ENCODE assay signal across 1 cellular context in genomic region chr19:11236324-11237301, GRCh38.
TF ChIP-seq lines count a peak whose summit lies in the region.

No MANE protein-coding gene starts in this region.

TF ChIP-seq in HepG2, 621 proteins besides CTCF, POLR2A, EP300 and RAD21 (continued from another document and continues in another):
- TF ChIP-seq, protein P1, sequence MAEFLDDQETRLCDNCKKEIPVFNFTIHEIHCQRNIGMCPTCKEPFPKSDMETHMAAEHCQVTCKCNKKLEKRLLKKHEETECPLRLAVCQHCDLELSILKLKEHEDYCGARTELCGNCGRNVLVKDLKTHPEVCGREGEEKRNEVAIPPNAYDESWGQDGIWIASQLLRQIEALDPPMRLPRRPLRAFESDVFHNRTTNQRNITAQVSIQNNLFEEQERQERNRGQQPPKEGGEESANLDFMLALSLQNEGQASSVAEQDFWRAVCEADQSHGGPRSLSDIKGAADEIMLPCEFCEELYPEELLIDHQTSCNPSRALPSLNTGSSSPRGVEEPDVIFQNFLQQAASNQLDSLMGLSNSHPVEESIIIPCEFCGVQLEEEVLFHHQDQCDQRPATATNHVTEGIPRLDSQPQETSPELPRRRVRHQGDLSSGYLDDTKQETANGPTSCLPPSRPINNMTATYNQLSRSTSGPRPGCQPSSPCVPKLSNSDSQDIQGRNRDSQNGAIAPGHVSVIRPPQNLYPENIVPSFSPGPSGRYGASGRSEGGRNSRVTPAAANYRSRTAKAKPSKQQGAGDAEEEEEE (CRISPR knock-in tag; IDR thresholded peaks at IDR 0.05; ENCODE audit: borderline replicate concordance), result peak; percentile 46; the same call in 1 of the 2 replicates
- no peak; the same call in 1 of the 2 replicates for TF ChIP-seq ZNF235 (CRISPR knock-in tag; IDR thresholded peaks at IDR 0.05; ENCODE audit: borderline replicate concordance)
- TF ChIP-seq MLX (CRISPR knock-in tag; IDR thresholded peaks at IDR 0.05), result peak; percentile 91; the same call in 1 of the 2 replicates
- TF ChIP-seq ZNF264 (CRISPR knock-in tag; IDR thresholded peaks at IDR 0.05), result 0 out of 2 replicates have a peak, but pooled peaks have one; percentile 81
- TF ChIP-seq ZNF282 (IDR thresholded peaks at IDR 0.05; ENCODE audit: partially characterized antibody), result no peak
- TF ChIP-seq SP140L (CRISPR knock-in tag; IDR thresholded peaks at IDR 0.05; ENCODE audit: borderline replicate concordance), result no peak
- no peak for TF ChIP-seq THAP8 (CRISPR knock-in tag; IDR thresholded peaks at IDR 0.05; ENCODE audit: borderline replicate concordance)
- TF ChIP-seq ZNF652 (CRISPR knock-in tag; IDR thresholded peaks at IDR 0.05; ENCODE audit: borderline replicate concordance, low read depth), result no peak; the same call in 1 of the 2 replicates
- TF ChIP-seq, protein P2, sequence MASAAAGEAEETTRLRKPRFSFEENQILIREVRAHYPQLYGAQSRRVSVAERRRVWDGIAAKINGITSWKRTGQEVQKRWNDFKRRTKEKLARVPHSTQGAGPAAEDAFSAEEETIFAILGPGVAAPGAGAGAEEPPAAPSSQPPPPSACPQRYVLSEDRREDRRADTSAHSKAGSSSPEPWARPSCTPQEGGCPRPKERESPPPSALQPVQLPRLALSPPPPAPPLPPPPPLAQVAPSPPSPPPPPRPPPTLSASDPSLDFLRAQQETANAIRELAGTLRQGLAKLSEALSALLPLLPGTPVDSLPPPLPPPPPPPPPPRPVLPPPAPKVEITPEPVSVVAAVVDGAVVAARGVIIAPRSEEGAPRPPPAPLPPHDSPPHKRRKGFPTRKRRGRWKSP (CRISPR knock-in tag; IDR thresholded peaks at IDR 0.05), result no peak
- TF ChIP-seq CCAR2 (optimal IDR thresholded peaks at IDR 0.05; ENCODE audit: low read depth, low read length), result no peak
- 0 out of 2 replicates have a peak, but pooled peaks have one; percentile 86 for TF ChIP-seq ZNF383 (CRISPR knock-in tag; IDR thresholded peaks at IDR 0.05; ENCODE audit: borderline replicate concordance)
- TF ChIP-seq TFDP2 (CRISPR knock-in tag; IDR thresholded peaks at IDR 0.05), result no peak; the same call in 1 of the 2 replicates
- TF ChIP-seq, protein P3, sequence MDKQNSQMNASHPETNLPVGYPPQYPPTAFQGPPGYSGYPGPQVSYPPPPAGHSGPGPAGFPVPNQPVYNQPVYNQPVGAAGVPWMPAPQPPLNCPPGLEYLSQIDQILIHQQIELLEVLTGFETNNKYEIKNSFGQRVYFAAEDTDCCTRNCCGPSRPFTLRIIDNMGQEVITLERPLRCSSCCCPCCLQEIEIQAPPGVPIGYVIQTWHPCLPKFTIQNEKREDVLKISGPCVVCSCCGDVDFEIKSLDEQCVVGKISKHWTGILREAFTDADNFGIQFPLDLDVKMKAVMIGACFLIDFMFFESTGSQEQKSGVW (CRISPR knock-in tag; IDR thresholded peaks at IDR 0.05; ENCODE audit: borderline replicate concordance), result no peak
- TF ChIP-seq, protein P4, sequence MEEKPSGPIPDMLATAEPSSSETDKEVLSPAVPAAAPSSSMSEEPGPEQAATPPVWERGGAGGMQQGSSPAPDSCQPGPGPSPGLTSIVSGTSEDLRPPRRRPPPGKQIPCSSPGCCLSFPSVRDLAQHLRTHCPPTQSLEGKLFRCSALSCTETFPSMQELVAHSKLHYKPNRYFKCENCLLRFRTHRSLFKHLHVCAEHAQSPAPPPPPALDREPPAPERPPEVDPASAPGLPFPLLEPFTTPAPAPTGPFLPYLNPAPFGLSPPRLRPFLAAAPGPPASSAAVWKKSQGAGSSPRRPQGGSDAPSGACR (CRISPR knock-in tag; IDR thresholded peaks at IDR 0.05), result no peak
- TF ChIP-seq ZNF430 (CRISPR knock-in tag; IDR thresholded peaks at IDR 0.05), result peak; percentile 94; the same call in 1 of the 2 replicates
- peak; percentile 71 for TF ChIP-seq CREM (IDR thresholded peaks at IDR 0.05)
- TF ChIP-seq CREM (CRISPR knock-in tag; IDR thresholded peaks at IDR 0.05), result no peak
- no peak for TF ChIP-seq ZSCAN20 (CRISPR knock-in tag; IDR thresholded peaks at IDR 0.05; ENCODE audit: borderline replicate concordance)
- peak; percentile 52; the same call in 1 of the 2 replicates for TF ChIP-seq ELF3 (CRISPR knock-in tag; IDR thresholded peaks at IDR 0.05)
- TF ChIP-seq MAF1 (CRISPR knock-in tag; IDR thresholded peaks at IDR 0.05; ENCODE audit: borderline replicate concordance), result no peak
- TF ChIP-seq NR2F1 (CRISPR knock-in tag; IDR thresholded peaks at IDR 0.05), result peak in 1 of 2 experiments; percentile 43; a peak in 3 of 4 replicates
- TF ChIP-seq ZNF350 (CRISPR knock-in tag; IDR thresholded peaks at IDR 0.05; ENCODE audit: borderline replicate concordance, low read depth), result peak; percentile 83
- TF ChIP-seq ZNF160 (CRISPR knock-in tag; IDR thresholded peaks at IDR 0.05), result peak; percentile 58; the same call in 1 of the 2 replicates
- TF ChIP-seq ZNF670 (CRISPR knock-in tag; IDR thresholded peaks at IDR 0.05; ENCODE audit: borderline replicate concordance), result no peak; the same call in 1 of the 2 replicates
- peak; percentile 23; the same call in 1 of the 2 replicates for TF ChIP-seq ARID2 (CRISPR knock-in tag; IDR thresholded peaks at IDR 0.05; ENCODE audit: borderline replicate concordance)
- TF ChIP-seq RBFOX2 (IDR thresholded peaks at IDR 0.05; ENCODE audit: low read depth, low read length), result peak; percentile 85
- 0 out of 2 replicates have a peak, but pooled peaks have one; percentile 28 for TF ChIP-seq NKX3-1 (CRISPR knock-in tag; IDR thresholded peaks at IDR 0.05)
- TF ChIP-seq HOXA3 (CRISPR knock-in tag; IDR thresholded peaks at IDR 0.05), result peak; percentile 77; the same call in 1 of the 2 replicates
- no peak; the same call in 1 of the 2 replicates for TF ChIP-seq ZXDC (CRISPR knock-in tag; IDR thresholded peaks at IDR 0.05)
- TF ChIP-seq, protein P5, sequence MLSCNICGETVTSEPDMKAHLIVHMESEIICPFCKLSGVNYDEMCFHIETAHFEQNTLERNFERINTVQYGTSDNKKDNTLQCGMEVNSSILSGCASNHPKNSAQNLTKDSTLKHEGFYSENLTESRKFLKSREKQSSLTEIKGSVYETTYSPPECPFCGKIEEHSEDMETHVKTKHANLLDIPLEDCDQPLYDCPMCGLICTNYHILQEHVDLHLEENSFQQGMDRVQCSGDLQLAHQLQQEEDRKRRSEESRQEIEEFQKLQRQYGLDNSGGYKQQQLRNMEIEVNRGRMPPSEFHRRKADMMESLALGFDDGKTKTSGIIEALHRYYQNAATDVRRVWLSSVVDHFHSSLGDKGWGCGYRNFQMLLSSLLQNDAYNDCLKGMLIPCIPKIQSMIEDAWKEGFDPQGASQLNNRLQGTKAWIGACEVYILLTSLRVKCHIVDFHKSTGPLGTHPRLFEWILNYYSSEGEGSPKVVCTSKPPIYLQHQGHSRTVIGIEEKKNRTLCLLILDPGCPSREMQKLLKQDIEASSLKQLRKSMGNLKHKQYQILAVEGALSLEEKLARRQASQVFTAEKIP (CRISPR knock-in tag; IDR thresholded peaks at IDR 0.05; ENCODE audit: borderline replicate concordance), result no peak
- TF ChIP-seq TFAP4 (IDR thresholded peaks at IDR 0.05; ENCODE audit: borderline replicate concordance, low read depth), result peak; percentile 81; the same call in 1 of the 2 replicates
- TF ChIP-seq RFX1 (IDR thresholded peaks at IDR 0.05), result no peak
- 0 out of 2 replicates have a peak, but pooled peaks have one; percentile 30 for TF ChIP-seq FOXJ3 (CRISPR knock-in tag; IDR thresholded peaks at IDR 0.05; ENCODE audit: borderline replicate concordance)
- peak; percentile 52; the same call in 1 of the 2 replicates for TF ChIP-seq GATAD1 (CRISPR knock-in tag; IDR thresholded peaks at IDR 0.05)
- peak; percentile 66; the same call in 1 of the 2 replicates for TF ChIP-seq KAT7 (CRISPR knock-in tag; IDR thresholded peaks at IDR 0.05; ENCODE audit: borderline replicate concordance)
- peak; percentile 95 for TF ChIP-seq TARDBP (CRISPR knock-in tag; IDR thresholded peaks at IDR 0.05)
- TF ChIP-seq FOXO1 (CRISPR knock-in tag; IDR thresholded peaks at IDR 0.05), result peak; percentile 51; the same call in 1 of the 2 replicates
- TF ChIP-seq, protein P6, sequence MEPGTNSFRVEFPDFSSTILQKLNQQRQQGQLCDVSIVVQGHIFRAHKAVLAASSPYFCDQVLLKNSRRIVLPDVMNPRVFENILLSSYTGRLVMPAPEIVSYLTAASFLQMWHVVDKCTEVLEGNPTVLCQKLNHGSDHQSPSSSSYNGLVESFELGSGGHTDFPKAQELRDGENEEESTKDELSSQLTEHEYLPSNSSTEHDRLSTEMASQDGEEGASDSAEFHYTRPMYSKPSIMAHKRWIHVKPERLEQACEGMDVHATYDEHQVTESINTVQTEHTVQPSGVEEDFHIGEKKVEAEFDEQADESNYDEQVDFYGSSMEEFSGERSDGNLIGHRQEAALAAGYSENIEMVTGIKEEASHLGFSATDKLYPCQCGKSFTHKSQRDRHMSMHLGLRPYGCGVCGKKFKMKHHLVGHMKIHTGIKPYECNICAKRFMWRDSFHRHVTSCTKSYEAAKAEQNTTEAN (CRISPR knock-in tag; conservative IDR thresholded peaks at IDR 0.05), result peak; percentile 68
- no peak; the same call in 1 of the 2 replicates for TF ChIP-seq STAG1 (CRISPR knock-in tag; IDR thresholded peaks at IDR 0.05)
- TF ChIP-seq NFATC3 (CRISPR knock-in tag; IDR thresholded peaks at IDR 0.05), result no peak
- peak; percentile 49 for TF ChIP-seq ASH2L (IDR thresholded peaks at IDR 0.05; ENCODE audit: insufficient read length, low read depth, low read length)
- TF ChIP-seq ZNF546 (CRISPR knock-in tag; conservative IDR thresholded peaks at IDR 0.05), result 0 out of 2 replicates have a peak, but pooled peaks have one; percentile 35
- TF ChIP-seq STAT5B (CRISPR knock-in tag; IDR thresholded peaks at IDR 0.05), result 0 out of 2 replicates have a peak, but pooled peaks have one; percentile 46
- no peak for TF ChIP-seq ATF1 (CRISPR knock-in tag; IDR thresholded peaks at IDR 0.05)
- peak; percentile 99 for TF ChIP-seq MTA1 (CRISPR knock-in tag; IDR thresholded peaks at IDR 0.05; ENCODE audit: borderline replicate concordance)
- TF ChIP-seq ZNF615 (CRISPR knock-in tag; IDR thresholded peaks at IDR 0.05; ENCODE audit: borderline replicate concordance), result no peak
- peak; percentile 63 for TF ChIP-seq MIXL1 (CRISPR knock-in tag; IDR thresholded peaks at IDR 0.05)
- no peak for TF ChIP-seq ZNF530 (CRISPR knock-in tag; IDR thresholded peaks at IDR 0.05; ENCODE audit: low read depth)
- no peak for TF ChIP-seq GPN1 (CRISPR knock-in tag; IDR thresholded peaks at IDR 0.05; ENCODE audit: borderline replicate concordance)
